ENCODE assay signal across 32 cellular contexts in the genomic region with DNA sequence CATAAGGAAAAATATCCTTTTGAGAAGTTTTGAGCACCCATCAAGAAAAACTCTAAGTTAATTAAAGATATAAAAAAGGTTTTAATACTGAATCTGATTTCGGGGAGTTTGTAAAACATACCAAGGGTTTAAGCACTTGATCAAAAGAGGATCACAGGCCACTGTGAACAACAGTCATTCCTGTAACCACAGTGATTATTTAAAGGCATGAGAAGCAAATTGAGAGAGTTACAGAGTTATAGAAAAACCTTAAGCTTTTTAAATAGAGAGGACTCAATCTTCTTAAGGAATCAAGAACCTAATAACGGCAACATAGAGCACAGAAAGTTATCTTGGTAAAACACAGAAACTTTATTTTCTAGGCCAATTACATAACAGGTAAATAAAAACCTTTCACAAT.
"Had no signal": no experiment of that assay in that cellular context is flagged by ENCODE, and none has a peak within 500 bp of the region (broad histone marks: within the 10 kb centered on the region; RNA-seq: fewer than 3 reads in every experiment).

No MANE protein-coding gene starts in this region.

- H3K36me3 ChIP-seq: cardiac muscle cell, MG63, SJCRH30 had no signal

- H3K27ac Mint-ChIP-seq: activated CD4-positive, alpha-beta memory T cell treated with anti-CD3 and anti-CD28 coated beads for 36 hours; activated CD8-positive, alpha-beta memory T cell treated with anti-CD3 and anti-CD28 coated beads, Interleukin-2, amount 10 ng/mL, durations not matched to agents 7 days and 5 days; activated naive CD4-positive, alpha-beta T cell treated with anti-CD3 and anti-CD28 coated beads, Interleukin-2, amount 10 ng/mL, durations not matched to agents 7 days and 5 days; activated naive CD8-positive, alpha-beta T cell; activated naive CD8-positive, alpha-beta T cell treated with anti-CD3 and anti-CD28 coated beads, Interleukin-2, amount 50 U/mL, for 24 hours; T-helper 1 cell treated with Interleukin-12 subunit alpha and Interleukin-12 subunit beta and Interleukin-4 antibody, amounts not matched to agents 30 μg/mL and 1 μg/mL, for 36 hours; T-helper 2 cell treated with Interferon-gamma antibody and Interleukin-4, amounts not matched to agents 5 μg/mL and 100 μg/mL, for 36 hours had no signal

- H3K27ac ChIP-seq: cardiac muscle cell, SJCRH30, SK-N-MC had no signal

- H3K27me3 ChIP-seq: cardiac muscle cell, MG63, SJCRH30 had no signal

- H3K36me3 Mint-ChIP-seq: activated CD4-positive, alpha-beta memory T cell treated with anti-CD3 and anti-CD28 coated beads for 36 hours; activated CD8-positive, alpha-beta memory T cell treated with anti-CD3 and anti-CD28 coated beads, Interleukin-2, amount 10 ng/mL, durations not matched to agents 7 days and 5 days; activated naive CD4-positive, alpha-beta T cell treated with anti-CD3 and anti-CD28 coated beads, Interleukin-2, amount 10 ng/mL, durations not matched to agents 7 days and 5 days; activated naive CD8-positive, alpha-beta T cell had no signal

- ATAC-seq: activated CD4-positive, CD25-positive, alpha-beta regulatory T cell treated with anti-CD3 and anti-CD28 coated beads, Interleukin-2, amount 50 U/mL, for 24 hours; activated CD8-positive, alpha-beta memory T cell treated with anti-CD3 and anti-CD28 coated beads, Interleukin-2, amount 10 ng/mL, durations not matched to agents 7 days and 5 days; activated naive CD8-positive, alpha-beta T cell treated with anti-CD3 and anti-CD28 coated beads, Interleukin-2, amount 50 U/mL, for 24 hours; Panc1 had no signal

- H3K4me3 Mint-ChIP-seq: activated CD4-positive, alpha-beta memory T cell treated with anti-CD3 and anti-CD28 coated beads for 36 hours; activated CD8-positive, alpha-beta memory T cell treated with anti-CD3 and anti-CD28 coated beads, Interleukin-2, amount 10 ng/mL, durations not matched to agents 7 days and 5 days; activated naive CD4-positive, alpha-beta T cell treated with anti-CD3 and anti-CD28 coated beads, Interleukin-2, amount 10 ng/mL, durations not matched to agents 7 days and 5 days; activated naive CD8-positive, alpha-beta T cell; activated naive CD8-positive, alpha-beta T cell treated with anti-CD3 and anti-CD28 coated beads, Interleukin-2, amount 50 U/mL, for 24 hours; T-helper 1 cell treated with Interleukin-12 subunit alpha and Interleukin-12 subunit beta and Interleukin-4 antibody, amounts not matched to agents 30 μg/mL and 1 μg/mL, for 36 hours; T-helper 2 cell treated with Interferon-gamma antibody and Interleukin-4, amounts not matched to agents 5 μg/mL and 100 μg/mL, for 36 hours had no signal

- DNase-seq: activated CD4-positive, alpha-beta memory T cell treated with anti-CD3 and anti-CD28 coated beads for 36 hours; activated CD4-positive, alpha-beta T cell treated with anti-CD3 and anti-CD28 coated beads for 4 hours; activated CD4-positive, alpha-beta T cell treated with anti-CD3 and anti-CD28 coated beads, Interleukin-2, amount 50 U/mL, for 1 hour; activated CD8-positive, alpha-beta memory T cell treated with anti-CD3 and anti-CD28 coated beads for 24 hours; activated CD8-positive, alpha-beta memory T cell treated with anti-CD3 and anti-CD28 coated beads, Interleukin-2, amount 10 ng/mL, durations not matched to agents 7 days and 5 days; activated CD8-positive, alpha-beta memory T cell treated with anti-CD3 and anti-CD28 coated beads, Interleukin-2, amount 50 U/mL, for 48 hours; activated effector memory CD4-positive, alpha-beta T cell treated with Interleukin-2 at 50 U/mL for 16 hours; activated naive CD4-positive, alpha-beta T cell treated with anti-CD3 and anti-CD28 coated beads, Interleukin-2, amount 10 ng/mL, durations not matched to agents 7 days and 5 days; activated naive CD8-positive, alpha-beta T cell treated with anti-CD3 and anti-CD28 coated beads, Interleukin-2, amount 50 U/mL, for 24 hours; activated T-cell treated with anti-CD3 and anti-CD28 coated beads, Interleukin-2, amount 50 U/mL, for 48 hours; aorta; Kasumi-1; NCI-H1048; NCI-H1105 treated with DMSO at 0.1 percent for 48 hours; NCI-H1436; NCI-H1694; NCI-H1930; NCI-H2081 treated with DMSO at 0.1 percent for 48 hours; NCI-H226; NCI-H446 treated with DMSO at 0.1 percent for 48 hours; NCI-H524; SHP77; SJCRH30 had no signal

- H3K27me3 Mint-ChIP-seq: activated CD4-positive, alpha-beta memory T cell treated with anti-CD3 and anti-CD28 coated beads for 36 hours; activated CD8-positive, alpha-beta memory T cell treated with anti-CD3 and anti-CD28 coated beads, Interleukin-2, amount 10 ng/mL, durations not matched to agents 7 days and 5 days; activated naive CD4-positive, alpha-beta T cell treated with anti-CD3 and anti-CD28 coated beads, Interleukin-2, amount 10 ng/mL, durations not matched to agents 7 days and 5 days; activated naive CD8-positive, alpha-beta T cell; activated naive CD8-positive, alpha-beta T cell treated with anti-CD3 and anti-CD28 coated beads, Interleukin-2, amount 50 U/mL, for 24 hours had no signal

- H3K4me1 Mint-ChIP-seq: activated CD8-positive, alpha-beta memory T cell treated with anti-CD3 and anti-CD28 coated beads, Interleukin-2, amount 10 ng/mL, durations not matched to agents 7 days and 5 days; activated naive CD4-positive, alpha-beta T cell treated with anti-CD3 and anti-CD28 coated beads, Interleukin-2, amount 10 ng/mL, durations not matched to agents 7 days and 5 days; activated naive CD8-positive, alpha-beta T cell treated with anti-CD3 and anti-CD28 coated beads, Interleukin-2, amount 50 U/mL, for 24 hours had no signal

- H3K9me3 ChIP-seq: MG63, SJCRH30 had no signal

- H3K4me1 ChIP-seq: SJCRH30 had no signal

- FAIRE-seq: TTC549 had no signal

- H3K4me3 ChIP-seq: cardiac muscle cell, MG63, SJCRH30, SK-N-MC had no signal
